Comparison of ENCODE assay signal across 8 cellular contexts in genomic region chr15:71532994-71533393, GRCh38.
DNase-seq lines count a peak whose midpoint lies in the region; ATAC-seq and TF ChIP-seq lines count a peak whose summit lies in the region.

No MANE protein-coding gene starts in this region.

- H3K27me3 Mint-ChIP-seq in Caco-2 (ENCODE audit: insufficient read depth, unreplicated experiment): no peaks in the 10 kb centered on the region

- H3K36me3 ChIP-seq in Caco-2 (ENCODE audit: control insufficient read depth, insufficient read depth, low read length): no peaks in the 10 kb centered on the region

- no peak for ATAC-seq in GM19467 (IDR thresholded peaks at IDR 0.05; ENCODE audit: unreplicated experiment)

- H3K4me3 Mint-ChIP-seq in Caco-2 (ENCODE audit: unreplicated experiment): no peak overlapping the region

- peaks cover 10% of the 10 kb centered on the region for H3K4me1 ChIP-seq in Caco-2

- H3K4me3 ChIP-seq in Caco-2 (ENCODE audit: low read depth, low read length): no peak overlapping the region

- peak in 1 of 2 experiments; percentile 27 for DNase-seq in Caco-2
- peak; percentile 8 for DNase-seq in HK-2 (ENCODE audit: unreplicated experiment)
- DNase-seq in SK-MEL-5 (ENCODE audit: low read depth, low spot score): peak; percentile 58
- peak; percentile 25 for DNase-seq in hepatic stellate cell (ENCODE audit: low spot score)
- no peak for DNase-seq in activated gamma-delta T cell treated with Interleukin-2 at 50 U/mL for 16 hours
- no peak for DNase-seq in GM19240 (ENCODE audit: insufficient read length, low spot score)
- DNase-seq in stimulated activated CD4-positive, alpha-beta T cell treated with anti-CD3 and anti-CD28 coated beads, Interleukin-2, amount 100 ng/mL, for 48 hours: no peak

- no peaks in the 10 kb centered on the region for H3K36me3 Mint-ChIP-seq in Caco-2 (ENCODE audit: insufficient read depth, unreplicated experiment)

- BruUV-seq in Caco-2 (replicated peaks; lab: Mats Ljungman, UMichigan): no TSS peak

- peak; percentile 23 to 68 for TF ChIP-seq CTCF in Caco-2 (IDR thresholded peaks at IDR 0.05; ENCODE audit: insufficient read depth in 1 of 2, low read depth in 1 of 2, low read length in 1 of 2, severe bottlenecking in 1 of 2, unreplicated experiment in 1 of 2)

- H3K27ac Mint-ChIP-seq in Caco-2 (ENCODE audit: unreplicated experiment): no peak overlapping the region

- peaks cover 4% of the 10 kb centered on the region for H3K4me1 Mint-ChIP-seq in Caco-2 (ENCODE audit: low read depth, unreplicated experiment)

- in situ Hi-C loops in SK-MEL-5 (cut with HindIII; ENCODE audit: low pct_unique_long_range_greater_than_20kb, low sequenced_read_pairs): no loop called here

- no peaks in the 10 kb centered on the region for H3K27me3 ChIP-seq in Caco-2 (replicated peaks; ENCODE audit: control insufficient read depth, insufficient read depth, low read length)

- CTCF ChIA-PET in Caco-2 (lab: Charles Lee): interaction anchor here (0.6 kb wide), 1 partner anchor 268 kb away, joined by 3 read pairs; no protein-coding TSS in a partner anchor

- H3K9me3 Mint-ChIP-seq in Caco-2 (ENCODE audit: unreplicated experiment): peaks cover 10% of the 10 kb centered on the region

- intact Hi-C loops in Caco-2 (cut with micrococcal nuclease; ENCODE audit: unreplicated experiment): no loop called here

- POLR2A ChIA-PET in Caco-2 (lab: Charles Lee): no interaction called here

- H3K9me3 ChIP-seq in Caco-2: no peaks in the 10 kb centered on the region; the same call in 1 of the 2 replicates

Comparison
In these comparisons a context has a peak if more than half of its experiments do, and no peak if none do; other contexts are left out.
1. DNase-seq: peak in HK-2 (single experiment), SK-MEL-5 (single experiment) and hepatic stellate cell (single experiment); none in activated gamma-delta T cell treated with Interleukin-2 at 50 U/mL for 16 hours (single experiment), GM19240 (single experiment) and stimulated activated CD4-positive, alpha-beta T cell treated with anti-CD3 and anti-CD28 coated beads, Interleukin-2, amount 100 ng/mL, for 48 hours (0 of 2).